In genomic region chr2:172970660-172971059, GRCh38 we compare ENCODE assay signal across 14 cellular contexts.
A peak's percentile ranks its signal among the peaks of the same experiment; 100 is the strongest.
DNase-seq lines count a peak whose midpoint lies in the region; FAIRE-seq and TF ChIP-seq lines count a peak whose summit lies in the region.
"Had no signal": no experiment of that assay in that cellular context is flagged by ENCODE, and none has a peak within 500 bp of the region (broad histone marks: within the 10 kb centered on the region; RNA-seq: fewer than 3 reads in every experiment).

No MANE protein-coding gene starts in this region.

- H3K4me2 ChIP-seq in endothelial cell of umbilical vein (ENCODE audit: insufficient read depth, low read length), result no peak overlapping the region

- H3K36me3 ChIP-seq in endothelial cell of umbilical vein (ENCODE audit: control insufficient read depth in 2 of 2, extremely low read depth in 1 of 2, insufficient read depth in 2 of 2, low read length in 2 of 2), result peaks cover 0 to 3% of the 10 kb centered on the region in 2 experiments
- H3K36me3 ChIP-seq: ascending aorta, right atrium auricular region had no signal

- H3K9me1 ChIP-seq in endothelial cell of umbilical vein (replicated peaks; ENCODE audit: control insufficient read depth, extremely low read depth, insufficient read depth, low read length), result no peaks in the 10 kb centered on the region

- CTCF ChIA-PET in endothelial cell of umbilical vein (lab: Charles Lee), result interaction anchor here (0.6 to 4.8 kb wide), 9 partner anchors 10 to 157 kb away, joined by 3 to 54 read pairs (median 4); no protein-coding TSS in a partner anchor

- H3K4me1 Mint-ChIP-seq in stimulated activated naive CD8-positive, alpha-beta T cell treated with anti-CD3 and anti-CD28 coated beads, Interleukin-15, Interleukin-2, amounts not matched to agents 100 ng/mL and 50 ng/mL, for 24 hours (ENCODE audit: low read depth), result peaks cover 55% of the 10 kb centered on the region

- no peaks in the 10 kb centered on the region for H3K79me2 ChIP-seq in endothelial cell of umbilical vein (ENCODE audit: control insufficient read depth, insufficient read depth, low read length)

- POLR2A ChIA-PET in endothelial cell of umbilical vein (lab: Charles Lee), result no interaction called here

- H4K20me1 ChIP-seq in endothelial cell of umbilical vein (replicated peaks; ENCODE audit: control insufficient read depth, extremely low read depth, insufficient read depth, low read length), result no peaks in the 10 kb centered on the region

- FAIRE-seq in endothelial cell of umbilical vein (lab: Jason Lieb, UNC) (no peak), GM19239 (lab: Jason Lieb, UNC) (no peak)
- FAIRE-seq: frontal cortex, HepG2 had no signal

- H3K4me1 ChIP-seq in endothelial cell of umbilical vein (ENCODE audit: control insufficient read depth, extremely low read depth, insufficient read depth, low read length), result peaks cover 46% of the 10 kb centered on the region

- TF ChIP-seq POLR2A in endothelial cell of umbilical vein (IDR thresholded peaks at IDR 0.05; ENCODE audit: low read depth, low read length), result no peak

- H3K27ac Mint-ChIP-seq in stimulated activated naive CD8-positive, alpha-beta T cell treated with anti-CD3 and anti-CD28 coated beads, Interleukin-15, Interleukin-2, amounts not matched to agents 100 ng/mL and 50 ng/mL, for 24 hours, result peak overlapping the region; percentile 87

- H3K27ac ChIP-seq in endothelial cell of umbilical vein (ENCODE audit: insufficient read depth, low read depth, low read length), result no peak overlapping the region
- H3K27ac ChIP-seq: ascending aorta, right atrium auricular region had no signal

- no peaks in the 10 kb centered on the region for H3K9me3 Mint-ChIP-seq in stimulated activated naive CD8-positive, alpha-beta T cell treated with anti-CD3 and anti-CD28 coated beads, Interleukin-15, Interleukin-2, amounts not matched to agents 100 ng/mL and 50 ng/mL, for 24 hours

- BruUV-seq in endothelial cell of umbilical vein (replicated peaks; lab: Mats Ljungman, UMichigan), result no TSS peak

- peaks cover 4% of the 10 kb centered on the region for H3K36me3 Mint-ChIP-seq in stimulated activated naive CD8-positive, alpha-beta T cell treated with anti-CD3 and anti-CD28 coated beads, Interleukin-15, Interleukin-2, amounts not matched to agents 100 ng/mL and 50 ng/mL, for 24 hours (ENCODE audit: low read depth)

- DNase-seq in activated gamma-delta T cell treated with Interleukin-2 at 50 U/mL for 16 hours (peak; percentile 48), activated gamma-delta T cell (lab: John Stamatoyannopoulos, UW) (no peak), activated T-cell treated with anti-CD3 and anti-CD28 coated beads for 4 hours (peak; percentile 18), endothelial cell of umbilical vein (ENCODE audit: low read depth, low spot score) (peak; percentile 37), GM19239 (ENCODE audit: insufficient read length, low spot score) (no peak), NCI-H1930 (lab: John Stamatoyannopoulos, UW) (no peak), DMS114 treated with DMSO at 0.1 percent for 48 hours (lab: John Stamatoyannopoulos, UW; ENCODE audit: unreplicated experiment) (no peak)
- DNase-seq: DMS 273 treated with DMSO at 0.1 percent for 48 hours, NCI-H1436 had no signal

- dilution Hi-C loops in endothelial cell of umbilical vein (cut with MboI; ENCODE audit: extremely low pct_ligation_motif_present, low sequenced_read_pairs), result no loop called here

- no peaks in the 10 kb centered on the region for H3K27me3 ChIP-seq in endothelial cell of umbilical vein (ENCODE audit: control insufficient read depth in 2 of 2, insufficient read depth in 2 of 2, low read length in 2 of 2)
- H3K27me3 ChIP-seq: ascending aorta, right atrium auricular region had no signal

- H3K4me3 Mint-ChIP-seq in stimulated activated naive CD8-positive, alpha-beta T cell treated with anti-CD3 and anti-CD28 coated beads, Interleukin-15, Interleukin-2, amounts not matched to agents 100 ng/mL and 50 ng/mL, for 24 hours, result peak overlapping the region; percentile 39

- intact Hi-C loops in endothelial cell of umbilical vein (cut with micrococcal nuclease), result no loop called here

- H3K9me3 ChIP-seq in endothelial cell of umbilical vein (replicated peaks; ENCODE audit: control insufficient read depth, insufficient read depth, low read length), result no peaks in the 10 kb centered on the region
- H3K9me3 ChIP-seq: ascending aorta, right atrium auricular region had no signal

- H2AFZ ChIP-seq in endothelial cell of umbilical vein (ENCODE audit: low read depth, low read length), result no peak overlapping the region

- no peak for TF ChIP-seq CTCF in endothelial cell of umbilical vein (IDR thresholded peaks at IDR 0.05; ENCODE audit: extremely low read depth in 1 of 2, insufficient read depth in 1 of 2, low read depth in 1 of 2, low read length in 2 of 2)

- H3K27me3 Mint-ChIP-seq in stimulated activated naive CD8-positive, alpha-beta T cell treated with anti-CD3 and anti-CD28 coated beads, Interleukin-15, Interleukin-2, amounts not matched to agents 100 ng/mL and 50 ng/mL, for 24 hours, result peaks cover 11% of the 10 kb centered on the region

- H3K4me3 ChIP-seq in endothelial cell of umbilical vein (replicated peaks in 1 of 3; ENCODE audit: insufficient read depth in 1 of 3, low read depth in 1 of 3, low read length in 3 of 3), result no peak overlapping the region
- H3K4me3 ChIP-seq: ascending aorta, right atrium auricular region had no signal

- H3K9ac ChIP-seq in endothelial cell of umbilical vein (replicated peaks; ENCODE audit: extremely low read depth, insufficient read depth, low read length), result no peak overlapping the region

TF ChIP-seq in endothelial cell of umbilical vein, 7 proteins besides CTCF, POLR2A, EP300 and RAD21:
- TF ChIP-seq MAX (IDR thresholded peaks at IDR 0.05; ENCODE audit: insufficient read depth, insufficient read length) (no peak), JUN (IDR thresholded peaks at IDR 0.05; ENCODE audit: borderline replicate concordance, insufficient read depth, insufficient read length, low read depth) (no peak), FOS (IDR thresholded peaks at IDR 0.05; ENCODE audit: borderline replicate concordance, insufficient read depth, low read length) (no peak), EZH2 (IDR thresholded peaks at IDR 0.05; ENCODE audit: borderline replicate concordance, low read depth, low read length, severe bottlenecking) (no peak), POLR2AphosphoS5 (IDR thresholded peaks at IDR 0.05; ENCODE audit: insufficient read depth, low read depth, low read length) (no peak), MYC (IDR thresholded peaks at IDR 0.05; ENCODE audit: low read depth, low read length) (no peak), GATA2 (IDR thresholded peaks at IDR 0.05; ENCODE audit: insufficient read depth, insufficient read length, low read depth, low read length) (no peak)

Comparison
In these comparisons a context has a peak if more than half of its experiments do, and no peak if none do; other contexts are left out.
1. DNase-seq: peak in activated gamma-delta T cell treated with Interleukin-2 at 50 U/mL for 16 hours (single experiment), activated T-cell treated with anti-CD3 and anti-CD28 coated beads for 4 hours (single experiment) and endothelial cell of umbilical vein (single experiment); none in activated gamma-delta T cell (single experiment), GM19239 (single experiment), NCI-H1930 (0 of 2) and DMS114 treated with DMSO at 0.1 percent for 48 hours (single experiment).